Comparison of ENCODE assay signal across 22 cellular contexts in genomic region chr3:37032961-37033360, GRCh38. TPM values are rescaled to one million over a fixed set of nuclear protein-coding genes. Genes with fewer than 3 reads are reported as not detected.
DNase-seq lines count a peak whose midpoint lies in the region; ATAC-seq and TF ChIP-seq lines count a peak whose summit lies in the region.
"Had no signal": no experiment of that assay in that cellular context is flagged by ENCODE, and none has a peak within 500 bp of the region (broad histone marks: within the 10 kb centered on the region; RNA-seq: fewer than 3 reads in every experiment).

No MANE protein-coding gene starts in this region.

- TF ChIP-seq POLR2A in IMR-90 (IDR thresholded peaks at IDR 0.05; ENCODE audit: low read depth, low read length) = no peak
- TF ChIP-seq POLR2A in esophagus squamous epithelium (IDR thresholded peaks at IDR 0.05) = no peak

- H3K27ac ChIP-seq in IMR-90 (ENCODE audit: insufficient read depth, low read length) = no peak overlapping the region; the same call in 1 of the 2 replicates
- H3K27ac ChIP-seq in esophagus squamous epithelium = peak overlapping the region in 3 of 4 donors; percentile 61 to 76 (median 63)
- H3K27ac ChIP-seq in mesenchymal stem cell (ENCODE audit: low read length, poor library complexity, severe bottlenecking) = no peak overlapping the region
- H3K27ac ChIP-seq in skeletal muscle tissue (ENCODE audit: low read depth, low read length) = peak overlapping the region; percentile 14
- H3K27ac ChIP-seq in SK-N-SH (ENCODE audit: low read depth in 2 of 2, low read length in 1 of 2) = no peak overlapping the region
- H3K27ac ChIP-seq: SJCRH30 had no signal

- H3K9ac ChIP-seq in IMR-90 (ENCODE audit: low read depth, low read length) (no peak overlapping the region), mesenchymal stem cell (ENCODE audit: low read length) (peak overlapping the region; percentile 45), skeletal muscle tissue (ENCODE audit: low read depth in 1 of 3, low read length in 3 of 3) (no peak overlapping the region), SK-N-SH (no peak overlapping the region)

- peak; percentile 14 for DNase-seq in IMR-90
- DNase-seq in esophagus squamous epithelium (lab: John Stamatoyannopoulos, UW) = no peak
- DNase-seq in mesenchymal stem cell = no peak
- no peak for DNase-seq in activated effector memory CD4-positive, alpha-beta T cell treated with Interleukin-2 at 50 U/mL for 16 hours
- DNase-seq in SK-N-SH = no peak
- no peak for DNase-seq in dermis blood vessel endothelial cell
- DNase-seq: ACHN; activated CD4-positive, alpha-beta memory T cell treated with anti-CD3 and anti-CD28 coated beads for 36 hours; activated T-cell treated with anti-CD3 and anti-CD28 coated beads, Interleukin-2, amount 50 U/mL, for 24 hours; GDM1; glutamatergic neuron; NCI-H1105 treated with DMSO at 0.1 percent for 48 hours; NCI-H2107; NCI-H526; PC-3; SJCRH30; stimulated activated CD4-positive, alpha-beta T cell treated with anti-CD3 and anti-CD28 coated beads, Interleukin-4, amount 100 ng/mL, for 1 hour; T-helper 2 cell had no signal

- H3K4me1 ChIP-seq in IMR-90 (ENCODE audit: control insufficient read depth, insufficient read depth, low read length) (peaks cover 4% of the 10 kb centered on the region), esophagus squamous epithelium (peaks cover 0 to 21% (median 9%) of the 10 kb centered on the region in 3 donors), mesenchymal stem cell (ENCODE audit: control insufficient read depth, insufficient read depth, low read depth, low read length) (peaks cover 1% of the 10 kb centered on the region), skeletal muscle tissue (ENCODE audit: control insufficient read depth in 3 of 3, insufficient read depth in 3 of 3, low read length in 3 of 3) (peaks cover 35 to 40% (median 38%) of the 10 kb centered on the region in 3 donors), SK-N-SH (ENCODE audit: control insufficient read depth in 1 of 2, insufficient read depth in 2 of 2, low read depth in 1 of 2, low read length in 1 of 2) (peaks cover 0 to 2% of the 10 kb centered on the region in 2 experiments; a peak in 1 of 4 replicates)
- H3K4me1 ChIP-seq: SJCRH30 had no signal

- TF ChIP-seq EP300 in SK-N-SH (IDR thresholded peaks at IDR 0.05; ENCODE audit: borderline replicate concordance in 1 of 2, low read depth in 1 of 2, low read length in 1 of 2) = no peak

- CTCF ChIA-PET in IMR-90 (lab: Yijun Ruan, JAX) = no interaction called here
- CTCF ChIA-PET in SK-N-SH (lab: Yijun Ruan, JAX) = no interaction called here

- peak; percentile 57 for ATAC-seq in IMR-90 (ENCODE audit: low read depth)
- no peak for ATAC-seq in GM18909 (IDR thresholded peaks at IDR 0.05; ENCODE audit: poor library complexity, unreplicated experiment)
- ATAC-seq: PC-3 had no signal

- peaks cover 8% of the 10 kb centered on the region for H3F3A ChIP-seq in SK-N-SH (replicated peaks; ENCODE audit: insufficient read depth)

- H3K9me3 ChIP-seq in IMR-90 (ENCODE audit: control insufficient read depth, insufficient read depth, low read length) = peaks cover 3% of the 10 kb centered on the region
- H3K9me3 ChIP-seq in esophagus squamous epithelium = peaks cover 0 to 9% (median 0%) of the 10 kb centered on the region in 3 donors
- peaks cover 20% of the 10 kb centered on the region for H3K9me3 ChIP-seq in mesenchymal stem cell (ENCODE audit: control insufficient read depth, low read length)
- H3K9me3 ChIP-seq in skeletal muscle tissue (ENCODE audit: control insufficient read depth in 3 of 3, low read length in 3 of 3) = no peaks in the 10 kb centered on the region
- 0 out of 2 replicates have a peak, but pooled peaks cover 7% of the 10 kb centered on the region for H3K9me3 ChIP-seq in SK-N-SH
- H3K9me3 ChIP-seq: SJCRH30 had no signal

- H2BK120ac ChIP-seq in IMR-90 (ENCODE audit: low read depth, low read length) (no peak overlapping the region), mesenchymal stem cell (ENCODE audit: low read depth, low read length) (no peak overlapping the region)

- H2AK5ac ChIP-seq in IMR-90 (ENCODE audit: low read depth, low read length) = no peak overlapping the region
- no peak overlapping the region for H2AK5ac ChIP-seq in mesenchymal stem cell (ENCODE audit: low read length, severe bottlenecking)

- H2BK12ac ChIP-seq in mesenchymal stem cell (ENCODE audit: low read length in 2 of 2) = no peak overlapping the region

- no peak overlapping the region for H2AK9ac ChIP-seq in IMR-90 (replicated peaks; ENCODE audit: low read depth, low read length, poor library complexity)

- H3K36me3 ChIP-seq in IMR-90 (ENCODE audit: control insufficient read depth, insufficient read depth, low read length) = peaks cover 25% of the 10 kb centered on the region
- H3K36me3 ChIP-seq in esophagus squamous epithelium = peaks cover 0 to 96% (median 0%) of the 10 kb centered on the region in 3 donors
- H3K36me3 ChIP-seq in mesenchymal stem cell (ENCODE audit: control insufficient read depth in 1 of 2, insufficient read depth in 2 of 2, low read depth in 1 of 2, low read length in 2 of 2) = peaks cover 30 to 71% of the 10 kb centered on the region in 2 experiments
- peaks cover 4 to 25% (median 19%) of the 10 kb centered on the region in 3 donors for H3K36me3 ChIP-seq in skeletal muscle tissue (ENCODE audit: control insufficient read depth in 3 of 3, insufficient read depth in 3 of 3, low read length in 3 of 3)
- H3K36me3 ChIP-seq in SK-N-SH (replicated peaks in 1 of 2; ENCODE audit: control insufficient read depth in 1 of 2, insufficient read depth in 2 of 2, low read length in 1 of 2) = peaks cover 37 to 67% of the 10 kb centered on the region in 2 experiments

- H3K18ac ChIP-seq in IMR-90 (ENCODE audit: low read depth, low read length) (no peak overlapping the region), mesenchymal stem cell (ENCODE audit: low read depth in 1 of 2, low read length in 2 of 2) (no peak overlapping the region)

- H3K9me2 ChIP-seq in SK-N-SH = no peaks in the 10 kb centered on the region

- 46% methylated on average over 2 of the region's 10 CpGs; no CpG with 5 or more reads in 1 of the 2 experiments for WGBS in IMR-90 (ENCODE audit: extremely low coverage in 2 of 2, insufficient read length in 1 of 2), 2 experiments
- 60 to 86% methylated on average over 9 to 10 of the region's 10 CpGs for WGBS in esophagus squamous epithelium, 2 donors
- 98% methylated on average over 9 of the region's 10 CpGs for WGBS in mesenchymal stem cell
- 93% methylated on average over 10 of the region's 10 CpGs for WGBS in SK-N-SH (ENCODE audit: low lambda C conversion rate)

- no peak overlapping the region for H2BK5ac ChIP-seq in IMR-90 (ENCODE audit: low read depth, low read length, poor library complexity, severe bottlenecking)
- H2BK5ac ChIP-seq in mesenchymal stem cell (ENCODE audit: low read depth, low read length, poor library complexity, severe bottlenecking) = no peak overlapping the region

- no peak overlapping the region for H3K56ac ChIP-seq in IMR-90 (ENCODE audit: extremely low read depth, insufficient read depth, low read length)

- H3K27me3 ChIP-seq in IMR-90 (ENCODE audit: control insufficient read depth, insufficient read depth, low read length) (no peaks in the 10 kb centered on the region), esophagus squamous epithelium (no peaks in the 10 kb centered on the region), mesenchymal stem cell (ENCODE audit: control insufficient read depth in 1 of 2, insufficient read depth in 1 of 2, low read length in 2 of 2) (no peaks in the 10 kb centered on the region), skeletal muscle tissue (ENCODE audit: control insufficient read depth in 3 of 3, insufficient read depth in 3 of 3, low read length in 3 of 3) (no peaks in the 10 kb centered on the region), SK-N-SH (ENCODE audit: insufficient read depth) (no peaks in the 10 kb centered on the region)
- H3K27me3 ChIP-seq: SJCRH30 had no signal

- no peak overlapping the region for H3K4me3 ChIP-seq in IMR-90 (ENCODE audit: insufficient read depth, low read depth, low read length)
- no peak overlapping the region for H3K4me3 ChIP-seq in esophagus squamous epithelium
- H3K4me3 ChIP-seq in mesenchymal stem cell (ENCODE audit: insufficient read depth in 1 of 2, low read depth in 1 of 2, low read length in 2 of 2) = no peak overlapping the region
- H3K4me3 ChIP-seq in skeletal muscle tissue (ENCODE audit: low read length in 3 of 3) = no peak overlapping the region
- no peak overlapping the region for H3K4me3 ChIP-seq in SK-N-SH (ENCODE audit: low read depth in 2 of 2, low read length in 1 of 2)
- H3K4me3 ChIP-seq: HAP-1, SJCRH30, smooth muscle cell had no signal

- H2AFZ ChIP-seq in IMR-90 (replicated peaks; ENCODE audit: low read length, poor library complexity) (no peak overlapping the region), mesenchymal stem cell (ENCODE audit: low read depth, low read length) (no peak overlapping the region), SK-N-SH (ENCODE audit: low read depth) (no peak overlapping the region)

- no TSS peak for BruUV-seq in IMR-90 (replicated peaks; lab: Mats Ljungman, UMichigan)

- H3K79me2 ChIP-seq in SK-N-SH (ENCODE audit: insufficient read depth) = no peaks in the 10 kb centered on the region

- dilution Hi-C loops in IMR-90 (cut with HindIII; ENCODE audit: low sequenced_read_pairs, unreplicated experiment) = no loop called here

- H3K79me1 ChIP-seq in IMR-90 (ENCODE audit: low read depth in 1 of 2, low read length in 2 of 2) = peaks cover 9 to 19% of the 10 kb centered on the region in 2 experiments; a peak in 2 of 4 replicates
- peaks cover 14% of the 10 kb centered on the region for H3K79me1 ChIP-seq in mesenchymal stem cell (replicated peaks; ENCODE audit: low read length, poor library complexity, severe bottlenecking)

- no peak for TF ChIP-seq CTCF in IMR-90 (conservative IDR thresholded peaks at IDR 0.05; ENCODE audit: low read depth, low read length)
- no peak for TF ChIP-seq CTCF in esophagus squamous epithelium (IDR thresholded peaks at IDR 0.05)
- TF ChIP-seq CTCF in SK-N-SH (IDR thresholded peaks at IDR 0.05) = no peak

- in situ Hi-C loops in IMR-90 (cut with MboI; ENCODE audit: low sequenced_read_pairs) = no loop called here

- TF ChIP-seq RAD21 in IMR-90 (IDR thresholded peaks at IDR 0.05; ENCODE audit: low read length) (no peak), SK-N-SH (IDR thresholded peaks at IDR 0.05; ENCODE audit: low read length) (no peak)

- H4K5ac ChIP-seq in IMR-90 (ENCODE audit: low read depth, low read length) = no peak overlapping the region

- H3K14ac ChIP-seq in IMR-90 (replicated peaks; ENCODE audit: low read depth, low read length) (no peak overlapping the region), mesenchymal stem cell (ENCODE audit: low read length in 2 of 2) (no peak overlapping the region)

- no peak overlapping the region for H2BK20ac ChIP-seq in IMR-90 (ENCODE audit: low read depth, low read length)

- POLR2A ChIA-PET in IMR-90 (lab: Charles Lee; ENCODE audit: unreplicated experiment) = no interaction called here
- POLR2A ChIA-PET in SK-N-SH (lab: Yijun Ruan, JAX) = no interaction called here

- H4K20me1 ChIP-seq in IMR-90 (ENCODE audit: insufficient read depth, low read length) = no peaks in the 10 kb centered on the region
- no peaks in the 10 kb centered on the region for H4K20me1 ChIP-seq in SK-N-SH (ENCODE audit: insufficient read depth)

- peaks cover 3% of the 10 kb centered on the region; the same call in 1 of the 2 replicates for H3K9me1 ChIP-seq in IMR-90 (ENCODE audit: insufficient read depth, low read length)

- H4K8ac ChIP-seq in IMR-90 (ENCODE audit: low read depth in 2 of 2, low read length in 2 of 2) = no peak overlapping the region
- no peak overlapping the region for H4K8ac ChIP-seq in mesenchymal stem cell (ENCODE audit: low read length)

- H4K91ac ChIP-seq in IMR-90 (ENCODE audit: insufficient read depth, low read depth, low read length) = no peak overlapping the region
- H4K91ac ChIP-seq in mesenchymal stem cell (ENCODE audit: low read length) = no peak overlapping the region

- H3K4me2 ChIP-seq in IMR-90 (ENCODE audit: low read depth, low read length) (no peak overlapping the region), mesenchymal stem cell (ENCODE audit: low read length, poor library complexity, severe bottlenecking) (no peak overlapping the region), SK-N-SH (no peak overlapping the region)
- H3K4me2 ChIP-seq: smooth muscle cell had no signal

- H3K4ac ChIP-seq in IMR-90 (ENCODE audit: low read depth, low read length) = no peak overlapping the region
- no peak overlapping the region for H3K4ac ChIP-seq in mesenchymal stem cell (ENCODE audit: low read depth in 1 of 2, low read length in 2 of 2)

- no peak overlapping the region for H2BK15ac ChIP-seq in IMR-90 (ENCODE audit: low read depth, low read length)
- H2BK15ac ChIP-seq in mesenchymal stem cell (ENCODE audit: low read depth, poor library complexity, severe bottlenecking) = no peak overlapping the region

- no peak overlapping the region for H3K23ac ChIP-seq in IMR-90 (ENCODE audit: low read depth, low read length)
- H3K23ac ChIP-seq in mesenchymal stem cell (ENCODE audit: low read length in 2 of 2) = no peak overlapping the region

- intact Hi-C loops in IMR-90 (cut with micrococcal nuclease) = no loop called here
- intact Hi-C loops in esophagus squamous epithelium (cut with DNase I) = no loop called here

RNA-seq across cellular contexts. Expression of gene MLH1, which starts 39.6 kb away (rescaled TPM):
- total RNA-seq in IMR-90 (2012; rRNA removed) (46.7 and 54.1 TPM in 2 replicates), esophagus squamous epithelium (10 to 100 TPM; 15.7 to 33.4 (median 26.1) TPM), skeletal muscle tissue (53.8 TPM), dermis blood vessel endothelial cell (33.2 and 41.4 TPM in 2 replicates)
- polyA plus RNA-seq in IMR-90 (2012; rRNA removed) (30.2 and 34.5 TPM in 2 replicates), SK-N-SH (2012; rRNA removed) (24.0 and 30.2 TPM in 2 replicates)
- 6.9 and 18.5 TPM in 2 replicates for polyA plus RNA-seq in IMR-90 (2012; cell fraction: cytosol; rRNA removed)
- 8.5 and 22.8 TPM in 2 replicates for polyA plus RNA-seq in IMR-90 (2012; cell fraction: nucleus; rRNA removed; ENCODE audit: low replicate concordance)
- 18.0 TPM for polyA plus RNA-seq in mesenchymal stem cell (2013, experiment 1 of 2)
- polyA plus RNA-seq in mesenchymal stem cell (2013, experiment 2 of 2) = 17.2 TPM
- polyA plus RNA-seq in SK-N-SH (2012; cell fraction: cytosol; rRNA removed) = 29.9 and 30.0 TPM in 2 replicates
- polyA plus RNA-seq in SK-N-SH (2012; cell fraction: nucleus; rRNA removed) = 22.7 and 23.9 TPM in 2 replicates

RNA-seq across cellular contexts. Expression of gene EPM2AIP1, which starts 40.0 kb away (rescaled TPM):
- total RNA-seq in IMR-90 (2012; rRNA removed) (13.4 and 21.9 TPM in 2 replicates), esophagus squamous epithelium (10 to 100 TPM in 1 of 4 donors, 1 to 10 TPM in 3; 5.5 to 13.9 (median 7.7) TPM), skeletal muscle tissue (22.4 TPM), dermis blood vessel endothelial cell (14.2 and 15.7 TPM in 2 replicates)
- polyA plus RNA-seq in IMR-90 (2012; rRNA removed) (4.7 and 6.4 TPM in 2 replicates), SK-N-SH (2012; rRNA removed) (4.7 and 6.5 TPM in 2 replicates)
- 1.4 and 1.5 TPM in 2 replicates for polyA plus RNA-seq in IMR-90 (2012; cell fraction: cytosol; rRNA removed)
- 2.9 and 9.6 TPM in 2 replicates for polyA plus RNA-seq in IMR-90 (2012; cell fraction: nucleus; rRNA removed; ENCODE audit: low replicate concordance)
- 10.1 TPM for polyA plus RNA-seq in mesenchymal stem cell (2013, experiment 1 of 2)
- polyA plus RNA-seq in mesenchymal stem cell (2013, experiment 2 of 2) = 10.4 TPM
- polyA plus RNA-seq in SK-N-SH (2012; cell fraction: cytosol; rRNA removed) = 5.2 and 5.7 TPM in 2 replicates
- polyA plus RNA-seq in SK-N-SH (2012; cell fraction: nucleus; rRNA removed) = 7.8 and 14.2 TPM in 2 replicates

Comparison
In these comparisons a context has a peak if more than half of its experiments do, and no peak if none do; other contexts are left out.
1. H3K27ac ChIP-seq: peak in esophagus squamous epithelium (3 of 4) and skeletal muscle tissue (single experiment); none in IMR-90 (single experiment), mesenchymal stem cell (single experiment) and SK-N-SH (0 of 2).